25 cellular contexts compared by ENCODE assay signal in genomic region chr1:245010018-245010614, GRCh38.
"Had no signal": no experiment of that assay in that cellular context is flagged by ENCODE, and none has a peak within 500 bp of the region (broad histone marks: within the 10 kb centered on the region; RNA-seq: fewer than 3 reads in every experiment).

No MANE protein-coding gene starts in this region.

- H3K27ac ChIP-seq: ascending aorta, breast epithelium, cardiac muscle cell, coronary artery, dorsolateral prefrontal cortex had no signal

- H3K4me3 ChIP-seq: ascending aorta, breast epithelium, cardiac muscle cell, coronary artery, dorsolateral prefrontal cortex had no signal

- H3K36me3 ChIP-seq: ascending aorta, breast epithelium, cardiac muscle cell had no signal

- H3K27me3 ChIP-seq: ascending aorta, breast epithelium, cardiac muscle cell, dorsolateral prefrontal cortex had no signal

- H3K4me1 ChIP-seq: ascending aorta, breast epithelium had no signal

- ATAC-seq: activated CD4-positive, alpha-beta T cell treated with anti-CD3 and anti-CD28 coated beads for 36 hours; activated CD8-positive, alpha-beta memory T cell treated with anti-CD3 and anti-CD28 coated beads, Interleukin-2, amount 10 ng/mL, durations not matched to agents 7 days and 5 days; activated CD8-positive, alpha-beta T cell treated with anti-CD3 and anti-CD28 coated beads, Interleukin-2, amount 10 ng/mL, durations not matched to agents 7 days and 5 days; activated naive CD4-positive, alpha-beta T cell treated with anti-CD3 and anti-CD28 coated beads, Interleukin-2, amount 50 U/mL, for 72 hours; activated T-cell treated with anti-CD3 and anti-CD28 coated beads, Interleukin-2, amount 50 U/mL, for 72 hours; esophagus mucosa had no signal

- H3K9me3 ChIP-seq: ascending aorta, breast epithelium had no signal

- DNase-seq: activated CD4-positive, alpha-beta memory T cell treated with anti-CD3 and anti-CD28 coated beads for 36 hours; activated CD4-positive, alpha-beta T cell treated with anti-CD3 and anti-CD28 coated beads for 36 hours; activated CD4-positive, alpha-beta T cell treated with anti-CD3 and anti-CD28 coated beads, Interleukin-2, amount 10 ng/mL, durations not matched to agents 24 days and 14 days; activated CD4-positive, CD25-positive, alpha-beta regulatory T cell; activated CD4-positive, CD25-positive, alpha-beta regulatory T cell treated with anti-CD3 and anti-CD28 coated beads, Interleukin-2, amount 50 U/mL, for 72 hours; activated CD8-positive, alpha-beta memory T cell treated with anti-CD3 and anti-CD28 coated beads, Interleukin-2, amount 10 ng/mL, durations not matched to agents 7 days and 5 days; activated CD8-positive, alpha-beta memory T cell treated with anti-CD3 and anti-CD28 coated beads, Interleukin-2, amount 50 U/mL, for 4 hours; activated CD8-positive, alpha-beta T cell treated with anti-CD3 and anti-CD28 coated beads, Interleukin-2, amount 10 ng/mL, durations not matched to agents 7 days and 5 days; activated gamma-delta T cell; activated naive CD4-positive, alpha-beta T cell; activated naive CD4-positive, alpha-beta T cell treated with anti-CD3 and anti-CD28 coated beads, Interleukin-2, amount 10 ng/mL, durations not matched to agents 7 days and 5 days; activated naive CD8-positive, alpha-beta T cell treated with anti-CD3 and anti-CD28 coated beads, Interleukin-2, amount 10 ng/mL, durations not matched to agents 7 days and 5 days; activated T-cell treated with anti-CD3 and anti-CD28 coated beads, Interleukin-2, amount 50 U/mL, for 24 hours; activated T-cell treated with anti-CD3 and anti-CD28 coated beads, Interleukin-2, amount 50 U/mL, for 72 hours; dorsolateral prefrontal cortex; effector memory CD4-positive, alpha-beta T cell; endodermal cell; foreskin fibroblast; T-helper 2 cell had no signal
